In genomic region chr9:127562271-127562780, GRCh38 we compare ENCODE assay signal across 9 cellular contexts. TPM values are rescaled to one million over a fixed set of nuclear protein-coding genes. Genes with fewer than 3 reads are reported as not detected.
DNase-seq lines count a peak whose midpoint lies in the region; ATAC-seq, FAIRE-seq and TF ChIP-seq lines count a peak whose summit lies in the region.
"Had no signal": no experiment of that assay in that cellular context is flagged by ENCODE, and none has a peak within 500 bp of the region (broad histone marks: within the 10 kb centered on the region; RNA-seq: fewer than 3 reads in every experiment).

No MANE protein-coding gene starts in this region.

- dilution Hi-C loops in endothelial cell of umbilical vein (cut with MboI; ENCODE audit: extremely low pct_ligation_motif_present, low sequenced_read_pairs), result no loop called here

- H3K27me3 ChIP-seq in Panc1 (ENCODE audit: control insufficient read depth, insufficient read depth, low read length) (no peaks in the 10 kb centered on the region), endothelial cell of umbilical vein (ENCODE audit: control insufficient read depth in 2 of 2, insufficient read depth in 2 of 2, low read length in 2 of 2) (no peaks in the 10 kb centered on the region), parathyroid adenoma (ENCODE audit: control insufficient read depth, insufficient read depth, low read length) (no peaks in the 10 kb centered on the region)

- H3K9ac ChIP-seq in endothelial cell of umbilical vein (replicated peaks; ENCODE audit: extremely low read depth, insufficient read depth, low read length), result peak overlapping the region; percentile 26
- no peak overlapping the region for H3K9ac ChIP-seq in parathyroid adenoma

- in situ Hi-C loops in Panc1 (cut with HindIII; ENCODE audit: low pct_unique_long_range_greater_than_20kb, low sequenced_read_pairs), result no loop called here

- H3K36me3 ChIP-seq in Panc1 (ENCODE audit: control insufficient read depth, insufficient read depth, low read length), result no peaks in the 10 kb centered on the region
- peaks cover 8 to 9% of the 10 kb centered on the region in 2 experiments for H3K36me3 ChIP-seq in endothelial cell of umbilical vein (ENCODE audit: control insufficient read depth in 2 of 2, extremely low read depth in 1 of 2, insufficient read depth in 2 of 2, low read length in 2 of 2)
- no peaks in the 10 kb centered on the region for H3K36me3 ChIP-seq in parathyroid adenoma (ENCODE audit: control insufficient read depth, insufficient read depth, low read length)

- BruUV-seq in Panc1 (replicated peaks; lab: Mats Ljungman, UMichigan) (no TSS peak), endothelial cell of umbilical vein (replicated peaks; lab: Mats Ljungman, UMichigan) (TSS peak; percentile 47)

- no peak for FAIRE-seq in endothelial cell of umbilical vein (lab: Jason Lieb, UNC)
- no peak for FAIRE-seq in D721Med (lab: Jason Lieb, UNC)

- POLR2A ChIA-PET in AG04449 (lab: Yijun Ruan, JAX) (interaction anchor here (0.9 to 2.1 kb wide), 11 partner anchors 11 to 116 kb away, joined by 3 to 18 read pairs (median 3); no protein-coding TSS in a partner anchor), Panc1 (lab: Charles Lee) (no interaction called here), endothelial cell of umbilical vein (lab: Charles Lee) (interaction anchor here (0.8 to 1.3 kb wide), 2 partner anchors 41 to 43 kb away, joined by 3 to 4 read pairs; no protein-coding TSS in a partner anchor)

- TF ChIP-seq CTCF in AG04449 (IDR thresholded peaks at IDR 0.05; ENCODE audit: insufficient read depth, low read length, missing control alignments), result no peak
- TF ChIP-seq CTCF in Panc1 (IDR thresholded peaks at IDR 0.05), result no peak
- no peak for TF ChIP-seq CTCF in endothelial cell of umbilical vein (IDR thresholded peaks at IDR 0.05; ENCODE audit: extremely low read depth in 1 of 2, insufficient read depth in 1 of 2, low read depth in 1 of 2, low read length in 2 of 2)
- no peak for TF ChIP-seq CTCF in parathyroid adenoma (IDR thresholded peaks at IDR 0.05)
- TF ChIP-seq CTCF in D721Med (IDR thresholded peaks at IDR 0.05; ENCODE audit: insufficient read depth, missing control alignments), result no peak

- no peaks in the 10 kb centered on the region for H3K9me3 ChIP-seq in Panc1 (ENCODE audit: control insufficient read depth, insufficient read depth, low read depth, low read length)
- H3K9me3 ChIP-seq in endothelial cell of umbilical vein (replicated peaks; ENCODE audit: control insufficient read depth, insufficient read depth, low read length), result no peaks in the 10 kb centered on the region
- H3K9me3 ChIP-seq in parathyroid adenoma (ENCODE audit: control insufficient read depth, low read length), result no peaks in the 10 kb centered on the region

- peaks cover 81% of the 10 kb centered on the region for H3K4me1 ChIP-seq in Panc1 (ENCODE audit: control insufficient read depth, insufficient read depth, low read length)
- peaks cover 71% of the 10 kb centered on the region for H3K4me1 ChIP-seq in endothelial cell of umbilical vein (ENCODE audit: control insufficient read depth, extremely low read depth, insufficient read depth, low read length)
- H3K4me1 ChIP-seq in parathyroid adenoma, result peaks cover 37% of the 10 kb centered on the region

- peak overlapping the region; percentile 2; the same call in 1 of the 2 replicates for H3K4me3 ChIP-seq in AG04449 (ENCODE audit: low read depth, low read length)
- H3K4me3 ChIP-seq in Panc1 (ENCODE audit: low read depth in 2 of 2, low read length in 2 of 2), result peak overlapping the region in 1 of 2 experiments; percentile 4; a peak in 3 of 4 replicates
- no peak overlapping the region for H3K4me3 ChIP-seq in endothelial cell of umbilical vein (replicated peaks in 1 of 3; ENCODE audit: insufficient read depth in 1 of 3, low read depth in 1 of 3, low read length in 3 of 3)
- no peak overlapping the region for H3K4me3 ChIP-seq in parathyroid adenoma (ENCODE audit: low read depth, low read length)

- H3K4me2 ChIP-seq in endothelial cell of umbilical vein (ENCODE audit: insufficient read depth, low read length) (peak overlapping the region; percentile 35), parathyroid adenoma (ENCODE audit: low read length) (peak overlapping the region; percentile 40)

- no peak for TF ChIP-seq POLR2A in endothelial cell of umbilical vein (IDR thresholded peaks at IDR 0.05; ENCODE audit: low read depth, low read length)

- CTCF ChIA-PET in AG04449 (lab: Yijun Ruan, JAX), result interaction anchor here (0.6 to 2.1 kb wide), 7 partner anchors 9 to 172 kb away, joined by 3 to 8 read pairs (median 4); partner anchors contain the start of gene TOR2A
- CTCF ChIA-PET in Panc1 (lab: Charles Lee), result no interaction called here
- CTCF ChIA-PET in endothelial cell of umbilical vein (lab: Charles Lee), result interaction anchor here (0.8 to 2.1 kb wide), 14 partner anchors 9 to 172 kb away, joined by 3 to 10 read pairs (median 6); partner anchors contain the start of gene TOR2A

- H3K27ac ChIP-seq in Panc1 (ENCODE audit: low read length) (peak overlapping the region; percentile 91), endothelial cell of umbilical vein (ENCODE audit: insufficient read depth, low read depth, low read length) (peak overlapping the region; percentile 85), parathyroid adenoma (peak overlapping the region; percentile 40)

- peak; percentile 9; the same call in 1 of the 2 replicates for ATAC-seq in Panc1
- no peak for ATAC-seq in HG02642 (IDR thresholded peaks at IDR 0.05; ENCODE audit: poor library complexity, unreplicated experiment)
- no peak for ATAC-seq in GM21367 (IDR thresholded peaks at IDR 0.05; ENCODE audit: unreplicated experiment)

- H2AFZ ChIP-seq in endothelial cell of umbilical vein (ENCODE audit: low read depth, low read length), result no peak overlapping the region
- no peak overlapping the region for H2AFZ ChIP-seq in parathyroid adenoma

- no peaks in the 10 kb centered on the region for H3K9me1 ChIP-seq in endothelial cell of umbilical vein (replicated peaks; ENCODE audit: control insufficient read depth, extremely low read depth, insufficient read depth, low read length)

- intact Hi-C loops in Panc1 (cut with micrococcal nuclease; ENCODE audit: unreplicated experiment) (no loop called here), endothelial cell of umbilical vein (cut with micrococcal nuclease) (loop anchor here (1.0 to 2.0 kb wide), 2 partner anchors 16 to 41 kb away; no protein-coding TSS in a partner anchor)

- DNase-seq in AG04449 (ENCODE audit: low read depth, low spot score) (no peak), Panc1 (ENCODE audit: low read depth, low spot score) (no peak), endothelial cell of umbilical vein (ENCODE audit: low read depth, low spot score) (no peak), NCI-H1930 (lab: John Stamatoyannopoulos, UW) (no peak), D721Med (ENCODE audit: insufficient read length, low spot score) (no peak)
- DNase-seq: stimulated activated CD4-positive, alpha-beta T cell treated with anti-CD3 and anti-CD28 coated beads, Interleukin-4, amount 100 ng/mL, for 24 hours had no signal

- H4K20me1 ChIP-seq in endothelial cell of umbilical vein (replicated peaks; ENCODE audit: control insufficient read depth, extremely low read depth, insufficient read depth, low read length), result no peaks in the 10 kb centered on the region

- H3K79me2 ChIP-seq in endothelial cell of umbilical vein (ENCODE audit: control insufficient read depth, insufficient read depth, low read length) (peaks cover 86% of the 10 kb centered on the region), parathyroid adenoma (peaks cover 14% of the 10 kb centered on the region)

TF ChIP-seq in endothelial cell of umbilical vein, 7 proteins besides CTCF, POLR2A, EP300 and RAD21:
- TF ChIP-seq EZH2 (IDR thresholded peaks at IDR 0.05; ENCODE audit: borderline replicate concordance, low read depth, low read length, severe bottlenecking) (no peak), POLR2AphosphoS5 (IDR thresholded peaks at IDR 0.05; ENCODE audit: insufficient read depth, low read depth, low read length) (no peak), JUN (IDR thresholded peaks at IDR 0.05; ENCODE audit: borderline replicate concordance, insufficient read depth, insufficient read length, low read depth) (no peak), GATA2 (IDR thresholded peaks at IDR 0.05; ENCODE audit: insufficient read depth, insufficient read length, low read depth, low read length) (no peak), MYC (IDR thresholded peaks at IDR 0.05; ENCODE audit: low read depth, low read length) (no peak), FOS (IDR thresholded peaks at IDR 0.05; ENCODE audit: borderline replicate concordance, insufficient read depth, low read length) (no peak), MAX (IDR thresholded peaks at IDR 0.05; ENCODE audit: insufficient read depth, insufficient read length) (no peak)

RNA-seq across cellular contexts. Expression of gene STXBP1, which starts 49.8 kb away (rescaled TPM):
- total RNA-seq in Panc1 (2021; ENCODE audit: unreplicated experiment) (67.5 TPM), endothelial cell of umbilical vein (50.5 and 51.3 TPM in 2 replicates)
- 62.5 TPM for polyA plus RNA-seq in Panc1 (2012; ENCODE audit: insufficient read length)
- polyA plus RNA-seq in endothelial cell of umbilical vein, result 12.7 and 18.8 TPM in 2 replicates
- polyA plus RNA-seq in endothelial cell of umbilical vein (2011; cell fraction: cytosol; rRNA removed), result 21.7 and 25.4 TPM in 2 replicates
- polyA plus RNA-seq in endothelial cell of umbilical vein (2011; cell fraction: nucleus; rRNA removed), result 49.7 and 51.2 TPM in 2 replicates
- polyA plus RNA-seq in endothelial cell of umbilical vein (2012), result 35.4 and 45.5 TPM in 2 replicates
- 27.4 and 32.6 TPM in 2 replicates for polyA minus RNA-seq in endothelial cell of umbilical vein
- 22.1 TPM for polyA minus RNA-seq in endothelial cell of umbilical vein (2011; cell fraction: cytosol; rRNA and poly(A)+ RNA removed)
- 25.6 and 26.3 TPM in 2 replicates for polyA minus RNA-seq in endothelial cell of umbilical vein (2011; cell fraction: nucleus; rRNA and poly(A)+ RNA removed)

Comparison
In these comparisons a context has a peak if more than half of its experiments do, and no peak if none do; other contexts are left out.
1. H3K27ac ChIP-seq: peak in every context shown above with its lines; median percentile 91 in Panc1; 85 in endothelial cell of umbilical vein; 40 in parathyroid adenoma.